24 cellular contexts compared by ENCODE assay signal in the genomic region with DNA sequence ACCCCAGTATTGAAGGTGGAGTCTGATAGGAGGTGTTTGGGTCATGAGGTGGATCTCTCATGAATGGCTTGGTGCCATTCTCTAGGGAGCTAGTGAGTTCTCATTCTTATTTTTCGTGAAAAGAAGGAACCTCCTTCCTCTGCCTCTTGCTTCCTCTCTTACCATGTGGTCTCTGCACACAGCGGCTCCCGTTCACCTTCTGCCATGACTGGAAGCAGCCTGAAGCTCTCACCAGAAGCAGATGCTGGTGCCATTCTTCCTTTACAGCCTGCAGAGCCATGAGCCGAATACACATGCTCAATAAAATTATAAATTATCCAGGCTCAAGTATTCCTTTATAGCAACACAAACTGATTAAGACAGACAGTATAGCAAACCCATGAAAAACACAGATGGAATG.
"Had no signal": no experiment of that assay in that cellular context is flagged by ENCODE, and none has a peak within 500 bp of the region (broad histone marks: within the 10 kb centered on the region; RNA-seq: fewer than 3 reads in every experiment).

No MANE protein-coding gene starts in this region.

- H3K27ac Mint-ChIP-seq: dendritic cell treated with granulocyte-macrophage colony-stimulating factor and Interleukin-4, amounts not matched to agents 40 ng/mL and 50 ng/mL, for 4 days; effector memory CD8-positive, alpha-beta T cell; endodermal cell had no signal

- H3K4me3 ChIP-seq: colonic mucosa, coronary artery, dorsolateral prefrontal cortex, esophagus squamous epithelium, gastrocnemius medialis, gastroesophageal sphincter, heart left ventricle, heart right ventricle had no signal

- DNase-seq: colonic mucosa; cortex of kidney; dermis blood vessel endothelial cell; dorsolateral prefrontal cortex; effector CD4-positive, alpha-beta T cell; effector CD8-positive, alpha-beta T cell; effector memory CD4-positive, alpha-beta T cell; effector memory CD8-positive, alpha-beta T cell; endodermal cell; erythroblast; esophagus squamous epithelium; foreskin fibroblast; foreskin keratinocyte; foreskin melanocyte; gastrocnemius medialis; glutamatergic neuron; head of caudate nucleus; heart left ventricle; heart right ventricle had no signal

- H3K36me3 ChIP-seq: colonic mucosa, esophagus squamous epithelium, gastrocnemius medialis, gastroesophageal sphincter, heart left ventricle, heart right ventricle had no signal

- H3K27me3 ChIP-seq: colonic mucosa, foreskin keratinocyte, gastrocnemius medialis, gastroesophageal sphincter, heart right ventricle had no signal

- H3K27me3 Mint-ChIP-seq: dendritic cell treated with granulocyte-macrophage colony-stimulating factor and Interleukin-4, amounts not matched to agents 40 ng/mL and 50 ng/mL, for 4 days had no signal

- H3K4me1 Mint-ChIP-seq: endodermal cell had no signal

- ATAC-seq: effector memory CD8-positive, alpha-beta T cell; esophagus mucosa; foreskin keratinocyte; gastrocnemius medialis; gastroesophageal sphincter; heart left ventricle; heart right ventricle had no signal

- H3K9me3 Mint-ChIP-seq: dendritic cell treated with granulocyte-macrophage colony-stimulating factor and Interleukin-4, amounts not matched to agents 40 ng/mL and 50 ng/mL, for 4 days; endodermal cell had no signal

- H3K4me3 Mint-ChIP-seq: dendritic cell treated with granulocyte-macrophage colony-stimulating factor and Interleukin-4, amounts not matched to agents 40 ng/mL and 50 ng/mL, for 4 days; effector memory CD8-positive, alpha-beta T cell; endodermal cell had no signal

- H3K27ac ChIP-seq: colonic mucosa, coronary artery, dorsolateral prefrontal cortex, epithelial cell of prostate, esophagus squamous epithelium, foreskin keratinocyte, gastrocnemius medialis, gastroesophageal sphincter, heart left ventricle, heart right ventricle had no signal

- H3K4me1 ChIP-seq: colonic mucosa, esophagus squamous epithelium, foreskin keratinocyte, gastrocnemius medialis, gastroesophageal sphincter, heart left ventricle, heart right ventricle had no signal

- H3K9me3 ChIP-seq: colonic mucosa, esophagus squamous epithelium, gastrocnemius medialis, gastroesophageal sphincter, heart left ventricle, heart right ventricle had no signal
